Comparison of ENCODE assay signal across 1 cellular context in genomic region chr12:113072136-113072535, GRCh38.
TF ChIP-seq lines count a peak whose summit lies in the region.

No MANE protein-coding gene starts in this region.

TF ChIP-seq in GM12878, 131 proteins besides CTCF, POLR2A, EP300 and RAD21 (continued from another document):
- TF ChIP-seq ZNF687 (IDR thresholded peaks at IDR 0.05) (0 out of 2 replicates have a peak, but pooled peaks have one; percentile 64), IRF5 (IDR thresholded peaks at IDR 0.05; ENCODE audit: borderline replicate concordance) (no peak)
TF ChIP-seq in GM12878: peak in this region for 5.
